In the genomic region with DNA sequence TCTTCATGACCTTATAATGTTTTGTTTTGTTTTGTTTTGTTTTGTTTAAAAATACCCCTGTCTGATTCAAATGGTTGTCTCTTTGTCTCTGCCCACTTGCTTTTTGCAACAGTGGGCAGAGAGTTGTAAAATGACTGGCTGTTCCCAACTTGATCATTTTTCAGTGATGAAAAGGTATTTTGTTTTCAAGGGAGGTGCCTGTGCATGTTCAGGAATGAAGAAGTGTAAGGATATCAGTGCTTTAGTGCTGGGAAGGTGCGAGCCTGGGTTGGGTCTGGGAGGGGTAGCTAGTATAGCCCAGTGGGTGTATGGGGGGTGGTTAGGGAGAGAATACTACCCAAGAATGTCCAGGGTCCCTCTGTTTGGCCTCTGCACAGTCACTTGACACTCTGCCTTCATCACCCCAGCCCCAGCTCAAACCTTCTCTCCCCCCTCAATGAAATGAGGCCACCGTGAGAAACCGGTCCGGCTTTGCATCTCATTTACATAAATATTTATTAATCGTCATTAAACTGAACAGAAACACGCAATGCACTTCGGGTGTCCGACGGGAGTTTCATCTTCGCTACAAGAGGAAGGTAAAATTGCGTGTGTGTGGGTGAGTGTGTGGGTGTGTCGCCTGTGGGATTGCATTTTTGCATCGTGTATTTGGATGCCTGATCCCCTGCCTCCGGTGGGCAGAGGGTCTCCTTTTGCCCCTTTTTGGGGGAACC, we compare ENCODE assay signal across 22 cellular contexts. TPM values are rescaled to one million over a fixed set of nuclear protein-coding genes. Genes with fewer than 3 reads are reported as not detected.
DNase-seq lines count a peak whose midpoint lies in the region; ATAC-seq and TF ChIP-seq lines count a peak whose summit lies in the region.
"Had no signal": no experiment of that assay in that cellular context is flagged by ENCODE, and none has a peak within 500 bp of the region (broad histone marks: within the 10 kb centered on the region; RNA-seq: fewer than 3 reads in every experiment).

No MANE protein-coding gene starts in this region.

- H3K27me3 ChIP-seq in CD4-positive, alpha-beta memory T cell (ENCODE audit: insufficient read depth, low read length): peaks cover 70% of the 10 kb centered on the region
- peaks cover 94 to 98% (median 97%) of the 10 kb centered on the region in 3 donors for H3K27me3 ChIP-seq in gastrocnemius medialis

- ATAC-seq in memory B cell (ENCODE audit: low read depth): peak; percentile 66
- ATAC-seq in gastrocnemius medialis: no peak
- no peak for ATAC-seq in HG02840 (IDR thresholded peaks at IDR 0.05; ENCODE audit: low FRiP score, unreplicated experiment)
- ATAC-seq: left lung; right cardiac atrium; stimulated activated naive CD8-positive, alpha-beta T cell treated with anti-CD3 and anti-CD28 coated beads, Interleukin-15, Interleukin-2, amounts not matched to agents 100 U/mL and 50 U/mL, for 24 hours had no signal

- no peak for TF ChIP-seq POLR2A in gastrocnemius medialis (IDR thresholded peaks at IDR 0.05)

- peaks cover 54 to 55% of the 10 kb centered on the region in 2 donors for H3K27me3 Mint-ChIP-seq in CD4-positive, alpha-beta memory T cell
- H3K27me3 Mint-ChIP-seq in brain (peaks cover 100% of the 10 kb centered on the region), memory B cell (peaks cover 27% of the 10 kb centered on the region)

- H3K4me3 ChIP-seq in CD4-positive, alpha-beta memory T cell (ENCODE audit: low read length in 2 of 2): no peak overlapping the region
- H3K4me3 ChIP-seq in HEK293 (ENCODE audit: low read depth, low read length): no peak overlapping the region
- H3K4me3 ChIP-seq in gastrocnemius medialis: no peak overlapping the region
- H3K4me3 ChIP-seq: ascending aorta, left lung had no signal

- H3K4me1 Mint-ChIP-seq in CD4-positive, alpha-beta memory T cell: peaks cover 6 to 54% (median 25%) of the 10 kb centered on the region in 4 donors
- peaks cover 50% of the 10 kb centered on the region for H3K4me1 Mint-ChIP-seq in brain
- peaks cover 25% of the 10 kb centered on the region for H3K4me1 Mint-ChIP-seq in memory B cell

- H3K27ac Mint-ChIP-seq in CD4-positive, alpha-beta memory T cell: peak overlapping the region in 2 of 7 donors; percentile 11 to 67
- H3K27ac Mint-ChIP-seq in brain (peak overlapping the region in 4 of 5 experiments; percentile 32 to 99 (median 69)), memory B cell (peak overlapping the region; percentile 31)
- H3K27ac Mint-ChIP-seq: HFFc6 had no signal

- intact Hi-C loops in CD4-positive, alpha-beta memory T cell (cut with micrococcal nuclease): no loop called here
- intact Hi-C loops in gastrocnemius medialis (cut with DNase I; ENCODE audit: low total_unique reads): no loop called here

- CTCF ChIA-PET in CD4-positive, alpha-beta memory T cell (lab: Charles Lee; ENCODE audit: partially characterized antibody): no interaction called here
- CTCF ChIA-PET in HEK293 (lab: Yijun Ruan, JAX): interaction anchor here (0.6 to 1.1 kb wide), 4 partner anchors 16 to 359 kb away, joined by 3 to 4 read pairs (median 3); no protein-coding TSS in a partner anchor

- no peak for DNase-seq in CD4-positive, alpha-beta memory T cell
- peak in 1 of 2 donors; percentile 44 for DNase-seq in memory B cell (ENCODE audit: low spot score in 2 of 2)
- no peak for DNase-seq in gastrocnemius medialis
- DNase-seq in NCI-H2029 (lab: John Stamatoyannopoulos, UW): no peak
- DNase-seq in germinal center (ENCODE audit: low spot score): no peak
- DNase-seq: activated naive CD4-positive, alpha-beta T cell treated with Interleukin-2 at 50 U/mL for 16 hours; activated T-cell treated with anti-CD3 and anti-CD28 coated beads for 4 hours; COR-L47; EL; HFFc6; left lung; right cardiac atrium; stimulated activated naive CD8-positive, alpha-beta T cell treated with anti-CD3 and anti-CD28 coated beads, Interleukin-15, Interleukin-2, amounts not matched to agents 100 U/mL and 50 U/mL, for 24 hours had no signal

- H3K27ac ChIP-seq in CD4-positive, alpha-beta memory T cell (ENCODE audit: low read depth, low read length): no peak overlapping the region
- H3K27ac ChIP-seq in HEK293 (ENCODE audit: extremely low read depth, low read depth, low read length) (no peak overlapping the region), gastrocnemius medialis (no peak overlapping the region)
- H3K27ac ChIP-seq: ascending aorta, left lung had no signal

- no peak for TF ChIP-seq CTCF in HEK293 (tag by site-specific recombination; IDR thresholded peaks at IDR 0.05)
- TF ChIP-seq CTCF in brain (conservative IDR thresholded peaks at IDR 0.05): no peak
- TF ChIP-seq CTCF in gastrocnemius medialis (IDR thresholded peaks at IDR 0.05 in 4 of 5, conservative IDR thresholded peaks at IDR 0.05 in 1 of 5): no peak

- POLR2A ChIA-PET in CD4-positive, alpha-beta memory T cell (lab: Charles Lee; ENCODE audit: partially characterized antibody): no interaction called here
- POLR2A ChIA-PET in HEK293 (lab: Yijun Ruan, JAX): no interaction called here

- no peaks in the 10 kb centered on the region for H3K36me3 ChIP-seq in CD4-positive, alpha-beta memory T cell (ENCODE audit: insufficient read depth, low read length)
- H3K36me3 ChIP-seq in HEK293 (ENCODE audit: control insufficient read depth in 2 of 2, insufficient read depth in 1 of 2, low read length in 2 of 2) (no peaks in the 10 kb centered on the region), gastrocnemius medialis (no peaks in the 10 kb centered on the region)
- H3K36me3 ChIP-seq: ascending aorta, left lung had no signal

- no peaks in the 10 kb centered on the region for H3K9me3 ChIP-seq in CD4-positive, alpha-beta memory T cell (ENCODE audit: control insufficient read depth in 1 of 2, low read length in 2 of 2)
- H3K9me3 ChIP-seq in HEK293 (ENCODE audit: control insufficient read depth, insufficient read depth, low read depth, low read length) (no peaks in the 10 kb centered on the region), gastrocnemius medialis (no peaks in the 10 kb centered on the region)
- H3K9me3 ChIP-seq: ascending aorta, left lung had no signal

- peaks cover 0 to 2% (median 0%) of the 10 kb centered on the region in 8 donors for H3K9me3 Mint-ChIP-seq in CD4-positive, alpha-beta memory T cell
- no peaks in the 10 kb centered on the region for H3K9me3 Mint-ChIP-seq in brain
- no peaks in the 10 kb centered on the region for H3K9me3 Mint-ChIP-seq in memory B cell
- H3K9me3 Mint-ChIP-seq: HFFc6 had no signal

- H3K4me3 Mint-ChIP-seq in CD4-positive, alpha-beta memory T cell: peak overlapping the region in 6 of 8 donors; percentile 8 to 60 (median 41)
- H3K4me3 Mint-ChIP-seq in brain: peak overlapping the region in 4 of 5 experiments; percentile 51 to 88 (median 75)
- H3K4me3 Mint-ChIP-seq in memory B cell: peak overlapping the region; percentile 15
- H3K4me3 Mint-ChIP-seq: HFFc6 had no signal

- H3K4me1 ChIP-seq in CD4-positive, alpha-beta memory T cell (ENCODE audit: insufficient read depth, low read length): peaks cover 54% of the 10 kb centered on the region
- H3K4me1 ChIP-seq in HEK293 (ENCODE audit: control insufficient read depth, insufficient read depth, low read length) (peaks cover 25% of the 10 kb centered on the region), gastrocnemius medialis (peaks cover 33 to 35% of the 10 kb centered on the region in 2 donors)

- no peaks in the 10 kb centered on the region for H3K36me3 Mint-ChIP-seq in CD4-positive, alpha-beta memory T cell
- H3K36me3 Mint-ChIP-seq in brain (no peaks in the 10 kb centered on the region), memory B cell (no peaks in the 10 kb centered on the region)

- in situ Hi-C loops in gastrocnemius medialis (cut with MboI; ENCODE audit: low sequenced_read_pairs in 4 of 4): no loop called here

TF ChIP-seq in HEK293, 187 proteins besides CTCF, POLR2A, EP300 and RAD21:
- TF ChIP-seq ZFHX2 (tag by site-specific recombination; conservative IDR thresholded peaks at IDR 0.05): peak; percentile 71
- TF ChIP-seq ZNF341 (tag by site-specific recombination; IDR thresholded peaks at IDR 0.05; ENCODE audit: low read depth): peak; percentile 39; the same call in 1 of the 2 replicates
- TF ChIP-seq EGR2 (tag by site-specific recombination; IDR thresholded peaks at IDR 0.05; ENCODE audit: low read depth): peak; percentile 50; the same call in 1 of the 2 replicates
- TF ChIP-seq REPIN1 (tag by site-specific recombination; IDR thresholded peaks at IDR 0.05; ENCODE audit: low read depth): no peak
- TF ChIP-seq ZNF23 (tag by site-specific recombination; IDR thresholded peaks at IDR 0.05; ENCODE audit: borderline replicate concordance): no peak

RNA-seq across cellular contexts. Expression of a gene that starts 4.3 kb away (rescaled TPM):
- total RNA-seq in CD4-positive, alpha-beta memory T cell: not detected
- polyA plus RNA-seq in CD4-positive, alpha-beta memory T cell: under 1 TPM in 1 of 2 donors, not detected in 1; 0.06 TPM
- polyA plus RNA-seq in brain (ENCODE audit: insufficient read depth, low read depth, low replicate concordance): 8.1 TPM
- total RNA-seq in gastrocnemius medialis: not detected
- total RNA-seq: ascending aorta, HFFc6, HT1080, left lung, M059J, mucosa of gallbladder, right cardiac atrium, RPMI7951, ureter had no signal
- polyA plus RNA-seq: right cardiac atrium had no signal

RNA-seq across cellular contexts. Expression of a gene that starts 23.3 kb away (rescaled TPM):
- total RNA-seq in CD4-positive, alpha-beta memory T cell: not detected
- polyA plus RNA-seq in CD4-positive, alpha-beta memory T cell: not detected
- 154 TPM for polyA plus RNA-seq in brain (ENCODE audit: insufficient read depth, low read depth, low replicate concordance)
- 1 to 10 TPM in 2 of 4 donors, not detected in 2; 1.5 to 5.1 TPM for total RNA-seq in gastrocnemius medialis
- total RNA-seq: HFFc6, HT1080, M059J had no signal

RNA-seq across cellular contexts. Expression of a gene that starts 33.5 kb away (rescaled TPM):
- total RNA-seq in CD4-positive, alpha-beta memory T cell: 100 to 1,000 TPM; 105 to 110 TPM
- 10 to 100 TPM; 42.2 to 43.2 TPM for polyA plus RNA-seq in CD4-positive, alpha-beta memory T cell
- polyA plus RNA-seq in brain (ENCODE audit: insufficient read depth, low read depth, low replicate concordance): 53.8 TPM
- total RNA-seq in gastrocnemius medialis: 10 to 100 TPM; 31.0 to 41.7 (median 41.0) TPM

Comparison
In these comparisons a context has a peak if more than half of its experiments do, and no peak if none do; other contexts are left out.
1. H3K4me3 Mint-ChIP-seq: peak in every context shown above with its lines; median percentile 75 in brain; 41 in CD4-positive, alpha-beta memory T cell; 15 in memory B cell.